Comparison of ENCODE assay signal across 20 cellular contexts in genomic region chr10:80660266-80660665, GRCh38.
"Had no signal": no experiment of that assay in that cellular context is flagged by ENCODE, and none has a peak within 500 bp of the region (broad histone marks: within the 10 kb centered on the region; RNA-seq: fewer than 3 reads in every experiment).

No MANE protein-coding gene starts in this region.

- H3K27me3 ChIP-seq: esophagus squamous epithelium, left lung, right atrium auricular region, upper lobe of right lung, uterus had no signal

- H3K36me3 ChIP-seq: esophagus squamous epithelium, left lung, prostate gland, right atrium auricular region, stomach, tibial artery, upper lobe of right lung, uterus had no signal

- DNase-seq: cortex of kidney; effector memory CD8-positive, alpha-beta T cell; erythroblast; esophagus squamous epithelium; foreskin melanocyte; kidney; mesenchymal stem cell; naive B cell; stimulated activated CD4-positive, alpha-beta T cell treated with anti-CD3 and anti-CD28 coated beads, Interleukin-2, amount 100 ng/mL, for 24 hours; stimulated activated CD4-positive, alpha-beta T cell treated with anti-CD3 and anti-CD28 coated beads, Interleukin-4, amount 100 ng/mL, for 24 hours; stimulated activated naive CD4-positive, alpha-beta T cell treated with Interleukin-2 at 50 U/mL for 16 hours; stomach; upper lobe of right lung; uterus had no signal

- H3K4me2 ChIP-seq: smooth muscle cell had no signal

- H3K27ac ChIP-seq: esophagus squamous epithelium, prostate gland, right atrium auricular region, tibial artery, upper lobe of right lung, uterus had no signal

- H3K4me1 ChIP-seq: prostate gland, uterus had no signal

- H3K9me3 ChIP-seq: mucosa of descending colon, prostate gland, uterus had no signal

- H3K4me3 ChIP-seq: esophagus squamous epithelium, left lung, mucosa of descending colon, prostate gland, right atrium auricular region, smooth muscle cell, stomach, tibial artery, upper lobe of right lung, uterus had no signal
